In genomic region chr18:3906072-3906471, GRCh38 we compare ENCODE assay signal across 23 cellular contexts.
DNase-seq lines count a peak whose midpoint lies in the region; ATAC-seq, FAIRE-seq and TF ChIP-seq lines count a peak whose summit lies in the region.
"Had no signal": no experiment of that assay in that cellular context is flagged by ENCODE, and none has a peak within 500 bp of the region (broad histone marks: within the 10 kb centered on the region; RNA-seq: fewer than 3 reads in every experiment).

No MANE protein-coding gene starts in this region.

- H3K4me3 ChIP-seq in GM12878: no peak overlapping the region
- H3K4me3 ChIP-seq: BLaER1 treated with 17β-estradiol and CSF1 and Interleukin-3, amounts not matched to agents 10 nM and 100 nM; colonic mucosa; esophagus squamous epithelium; K562; ovary; sigmoid colon; thoracic aorta had no signal

- no peak for TF ChIP-seq CTCF in GM12878 (IDR thresholded peaks at IDR 0.05 in 2 of 3, conservative IDR thresholded peaks at IDR 0.05 in 1 of 3; ENCODE audit: control insufficient read depth in 2 of 3, extremely low read depth in 1 of 3, insufficient read depth in 1 of 3, low read depth in 3 of 3, low read length in 3 of 3)

- no peak overlapping the region for H3K4me2 ChIP-seq in GM12878 (ENCODE audit: control insufficient read depth, insufficient read depth)
- H3K4me2 ChIP-seq: BLaER1 treated with 17β-estradiol and CSF1 and Interleukin-3, amounts not matched to agents 10 nM and 100 nM had no signal

- no TSS peak for BruUV-seq in GM12878 (replicated peaks; lab: Mats Ljungman, UMichigan)

- no peaks in the 10 kb centered on the region for H3K79me2 ChIP-seq in GM12878 (ENCODE audit: control insufficient read depth, insufficient read depth, low read length)

- TF ChIP-seq EP300 in GM12878 (IDR thresholded peaks at IDR 0.05; ENCODE audit: borderline replicate concordance in 1 of 2, control insufficient read depth in 1 of 2, low read depth in 2 of 2, low read length in 2 of 2): no peak; a peak in 1 of 4 replicates

- SMC1A ChIA-PET in GM12878 (lab: Charles Lee; ENCODE audit: uncharacterized antibody, unreplicated experiment): interaction anchor here (0.6 to 2.5 kb wide), 25 partner anchors 10 to 1152 kb away, joined by 3 to 17 read pairs (median 4); no protein-coding TSS in a partner anchor

- DNase-seq in DMS53 (lab: John Stamatoyannopoulos, UW) (peak; percentile 57), HuH-7.5 (ENCODE audit: low spot score) (peak; percentile 37), GM12878 (ENCODE audit: low read depth, low spot score) (peak; percentile 11), activated gamma-delta T cell treated with Interleukin-2 at 50 U/mL for 16 hours (no peak), NCI-H1694 treated with DMSO at 0.1 percent for 48 hours (lab: John Stamatoyannopoulos, UW) (no peak)
- DNase-seq: ACHN; activated CD4-positive, alpha-beta T cell treated with anti-CD3 and anti-CD28 coated beads for 1 hour; brain microvascular endothelial cell; colonic mucosa; esophagus squamous epithelium; H9; natural killer cell; NCI-H2081; NK-92 treated with Interleukin-12 subunit alpha and Interleukin-12 subunit beta, amount 100 ng/mL, for 24 hours; ovary; sigmoid colon had no signal

- no peaks in the 10 kb centered on the region for H3K4me1 ChIP-seq in GM12878 (ENCODE audit: control insufficient read depth, insufficient read depth, low read length)
- H3K4me1 ChIP-seq: BLaER1 treated with 17β-estradiol and CSF1 and Interleukin-3, amounts not matched to agents 10 nM and 100 nM; colonic mucosa; esophagus squamous epithelium; sigmoid colon had no signal

- RAD21 ChIA-PET in GM12878 (lab: Charles Lee; ENCODE audit: unreplicated experiment): interaction anchor here (0.8 to 1.5 kb wide), 12 partner anchors 9 to 201 kb away, joined by 3 to 11 read pairs (median 4); no protein-coding TSS in a partner anchor

- H3K9ac ChIP-seq in GM12878 (ENCODE audit: control insufficient read depth, insufficient read depth, low read length): no peak overlapping the region
- H3K9ac ChIP-seq: BLaER1 treated with 17β-estradiol and CSF1 and Interleukin-3, amounts not matched to agents 10 nM and 100 nM had no signal

- in situ Hi-C loops in GM12878 (cut with MboI): no loop called here

- H4K20me1 ChIP-seq in GM12878 (ENCODE audit: control insufficient read depth, insufficient read depth): no peaks in the 10 kb centered on the region
- H4K20me1 ChIP-seq: BLaER1 treated with 17β-estradiol and CSF1 and Interleukin-3, amounts not matched to agents 10 nM and 100 nM had no signal

- TF ChIP-seq POLR2A in GM12878 (IDR thresholded peaks at IDR 0.05; ENCODE audit: low read depth, low read length): no peak

- CTCF ChIA-PET in GM12878 (lab: Yijun Ruan, JAX): interaction anchor here (0.6 to 1.8 kb wide), 12 partner anchors 9 to 1246 kb away, joined by 3 to 14 read pairs (median 3); no protein-coding TSS in a partner anchor

- no peak overlapping the region for H3K27ac ChIP-seq in GM12878 (ENCODE audit: control insufficient read depth, insufficient read depth)
- H3K27ac ChIP-seq: BLaER1 treated with 17β-estradiol and CSF1 and Interleukin-3, amounts not matched to agents 10 nM and 100 nM; brain microvascular endothelial cell; colonic mucosa; esophagus squamous epithelium; ovary; sigmoid colon had no signal

- no peaks in the 10 kb centered on the region for H3K9me3 ChIP-seq in GM12878 (replicated peaks; ENCODE audit: control insufficient read depth, insufficient read depth, low read length)
- H3K9me3 ChIP-seq: BLaER1 treated with 17β-estradiol and CSF1 and Interleukin-3, amounts not matched to agents 10 nM and 100 nM; colonic mucosa; esophagus squamous epithelium; ovary; sigmoid colon; thoracic aorta had no signal

- H3K27me3 ChIP-seq in GM12878 (replicated peaks in 1 of 2; ENCODE audit: control insufficient read depth in 2 of 2, insufficient read depth in 2 of 2, low read length in 1 of 2): no peaks in the 10 kb centered on the region
- H3K27me3 ChIP-seq: BLaER1 treated with 17β-estradiol and CSF1 and Interleukin-3, amounts not matched to agents 10 nM and 100 nM; brain microvascular endothelial cell; colonic mucosa; esophagus squamous epithelium; ovary; sigmoid colon had no signal

- H3K36me3 ChIP-seq in GM12878 (ENCODE audit: control insufficient read depth in 2 of 2, insufficient read depth in 2 of 2, low read length in 1 of 2): no peaks in the 10 kb centered on the region
- H3K36me3 ChIP-seq: BLaER1 treated with 17β-estradiol and CSF1 and Interleukin-3, amounts not matched to agents 10 nM and 100 nM; brain microvascular endothelial cell; colonic mucosa; esophagus squamous epithelium; ovary; sigmoid colon; thoracic aorta had no signal

- intact Hi-C loops in GM12878 (cut with micrococcal nuclease; ENCODE audit: unreplicated experiment): no loop called here

- 0% methylated on average over 2 of the region's 2 CpGs for WGBS in GM12878 (ENCODE audit: insufficient coverage, insufficient replicate concordance, low lambda C conversion rate, missing lambda C conversion rate)

- ATAC-seq in GM19043 (IDR thresholded peaks at IDR 0.05; ENCODE audit: low read depth, unreplicated experiment) (peak; percentile 68), GM12878 (peak; percentile 82), GM18498 (IDR thresholded peaks at IDR 0.05; ENCODE audit: unreplicated experiment) (no peak), GM21737 (IDR thresholded peaks at IDR 0.05; ENCODE audit: unreplicated experiment) (no peak)
- ATAC-seq: K562, left lobe of liver, natural killer cell had no signal

- POLR2A ChIA-PET in GM12878 (lab: Charles Lee): interaction anchor here (1.1 to 2.0 kb wide), 4 partner anchors 9 to 66 kb away, joined by 3 to 9 read pairs (median 3); no protein-coding TSS in a partner anchor

- no peak overlapping the region for H2AFZ ChIP-seq in GM12878 (ENCODE audit: control insufficient read depth, low read depth, low read length)

- TF ChIP-seq RAD21 in GM12878 (IDR thresholded peaks at IDR 0.05; ENCODE audit: insufficient read depth, low read depth, low read length): no peak

- FAIRE-seq in GM12878 (lab: Jason Lieb, UNC): no peak
- FAIRE-seq: K562 had no signal

TF ChIP-seq in GM12878, 131 proteins besides CTCF, POLR2A, EP300 and RAD21 (continues in another document):
- TF ChIP-seq DPF2 (IDR thresholded peaks at IDR 0.05) (no peak), ZNF274 (IDR thresholded peaks at IDR 0.05; ENCODE audit: insufficient read depth, insufficient read length) (no peak), SMAD5 (IDR thresholded peaks at IDR 0.05; ENCODE audit: low read depth) (no peak), RELB (IDR thresholded peaks at IDR 0.05; ENCODE audit: low read depth) (peak; percentile 39; the same call in 1 of the 2 replicates), SPI1 (IDR thresholded peaks at IDR 0.05; ENCODE audit: borderline replicate concordance, insufficient read depth, low read depth, low read length) (peak; percentile 74; the same call in 1 of the 2 replicates), BCL3 (IDR thresholded peaks at IDR 0.05; ENCODE audit: borderline replicate concordance, insufficient read depth, low read depth, low read length, poor library complexity, severe bottlenecking) (no peak), ETV6 (conservative IDR thresholded peaks at IDR 0.05 in 1 of 2, IDR thresholded peaks at IDR 0.05 in 1 of 2; ENCODE audit: borderline replicate concordance in 1 of 2, low read depth in 1 of 2) (no peak), ZNF622 (IDR thresholded peaks at IDR 0.05) (no peak), CHD2 (IDR thresholded peaks at IDR 0.05; ENCODE audit: borderline replicate concordance, low read depth, low read length) (no peak), PAX8 (IDR thresholded peaks at IDR 0.05) (no peak), SREBF1 (IDR thresholded peaks at IDR 0.05; ENCODE audit: low read length) (no peak), PAX5 (IDR thresholded peaks at IDR 0.05; ENCODE audit: borderline replicate concordance, low read depth, low read length) (no peak), IKZF2 (IDR thresholded peaks at IDR 0.05) (peak; percentile 71 to 74; a peak in 3 of 4 replicates), KDM1A (IDR thresholded peaks at IDR 0.05; ENCODE audit: borderline replicate concordance) (no peak), MTA2 (IDR thresholded peaks at IDR 0.05; ENCODE audit: low read depth) (peak; percentile 61), TCF12 (IDR thresholded peaks at IDR 0.05; ENCODE audit: low read depth, low read length) (no peak), NFIC (IDR thresholded peaks at IDR 0.05; ENCODE audit: low read depth, low read length) (no peak), ZNF24 (IDR thresholded peaks at IDR 0.05) (0 out of 2 replicates have a peak, but pooled peaks have one; percentile 24)

Comparison
In these comparisons a context has a peak if more than half of its experiments do, and no peak if none do; other contexts are left out.
1. DNase-seq: peak in DMS53 (single experiment), HuH-7.5 (single experiment) and GM12878 (single experiment); none in activated gamma-delta T cell treated with Interleukin-2 at 50 U/mL for 16 hours (single experiment) and NCI-H1694 treated with DMSO at 0.1 percent for 48 hours (single experiment).
2. ATAC-seq: peak in GM19043 (single experiment) and GM12878 (single experiment); none in GM18498 (single experiment) and GM21737 (single experiment).